Comparison of ENCODE assay signal across 21 cellular contexts in the genomic region with DNA sequence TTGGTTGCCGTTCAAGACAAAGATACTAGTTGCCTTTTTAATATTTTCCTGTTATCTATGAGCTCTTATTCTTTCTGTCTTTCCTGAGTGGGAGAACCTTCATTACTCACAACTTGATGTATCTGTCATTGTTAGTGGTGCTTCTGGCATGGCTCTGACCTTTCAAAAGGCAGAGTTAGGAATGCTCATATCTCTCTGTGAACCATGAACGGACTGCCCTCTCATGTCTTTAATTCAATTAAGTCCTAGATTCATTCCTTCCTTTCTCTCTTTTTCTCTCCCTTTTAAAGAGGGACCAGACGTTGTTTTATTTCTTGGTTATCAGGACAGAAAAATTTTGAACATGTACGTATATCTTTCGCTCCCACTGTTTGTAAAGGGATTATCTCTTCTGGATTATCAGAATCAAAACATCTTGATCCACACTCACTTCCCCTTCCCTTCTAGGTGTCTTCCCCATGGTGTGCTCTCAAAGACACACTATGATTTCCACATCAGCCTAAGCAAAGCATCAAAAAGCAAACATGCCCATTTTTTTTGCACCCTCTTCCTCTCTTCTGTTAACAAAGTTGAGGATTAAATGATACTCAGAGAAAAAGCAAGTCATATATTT.
DNase-seq lines count a peak whose midpoint lies in the region; FAIRE-seq and TF ChIP-seq lines count a peak whose summit lies in the region.
"Had no signal": no experiment of that assay in that cellular context is flagged by ENCODE, and none has a peak within 500 bp of the region (broad histone marks: within the 10 kb centered on the region; RNA-seq: fewer than 3 reads in every experiment).

No MANE protein-coding gene starts in this region.

- in situ Hi-C loops in brain microvascular endothelial cell (cut with HindIII; ENCODE audit: low pct_ligation_motif_present, low sequenced_read_pairs) = no loop called here

- H3K36me3 Mint-ChIP-seq in IgD-negative memory B cell (no peaks in the 10 kb centered on the region), nephron (ENCODE audit: low read depth) (no peaks in the 10 kb centered on the region)
- H3K36me3 Mint-ChIP-seq: T-cell had no signal

- peak overlapping the region in 2 of 4 donors; percentile 4 to 43 for H3K4me3 Mint-ChIP-seq in IgD-negative memory B cell
- no peak overlapping the region for H3K4me3 Mint-ChIP-seq in nephron
- H3K4me3 Mint-ChIP-seq: activated CD4-positive, alpha-beta T cell treated with anti-CD3 and anti-CD28 coated beads, Interleukin-2, amount 10 ng/mL, durations not matched to agents 24 days and 14 days; T-cell had no signal

- H3K27me3 Mint-ChIP-seq in IgD-negative memory B cell (no peaks in the 10 kb centered on the region), nephron (ENCODE audit: low read depth) (no peaks in the 10 kb centered on the region)
- H3K27me3 Mint-ChIP-seq: activated CD4-positive, alpha-beta T cell treated with anti-CD3 and anti-CD28 coated beads, Interleukin-2, amount 10 ng/mL, durations not matched to agents 24 days and 14 days; T-cell had no signal

- DNase-seq in D721Med (ENCODE audit: insufficient read length, low spot score) = no peak
- no peak for DNase-seq in brain microvascular endothelial cell
- no peak for DNase-seq in NCI-H526 treated with DMSO at 0.1 percent for 48 hours (lab: John Stamatoyannopoulos, UW)
- DNase-seq in germinal center (ENCODE audit: low spot score) = no peak
- no peak for DNase-seq in NCI-H345 treated with DMSO at 0.1 percent for 48 hours (lab: John Stamatoyannopoulos, UW; ENCODE audit: unreplicated experiment)
- DNase-seq: activated CD4-positive, alpha-beta T cell treated with anti-CD3 and anti-CD28 coated beads, Interleukin-2, amount 10 ng/mL, durations not matched to agents 24 days and 14 days; activated effector memory CD4-positive, alpha-beta T cell treated with Interleukin-2 at 50 U/mL for 16 hours; caudate nucleus; DND-41; NCI-H1105; NCI-H2081 treated with DMSO at 0.1 percent for 48 hours; psoas muscle; stimulated activated CD4-positive, alpha-beta T cell treated with anti-CD3 and anti-CD28 coated beads, Interleukin-2, amount 100 ng/mL, for 48 hours; stimulated activated naive CD8-positive, alpha-beta T cell treated with anti-CD3 and anti-CD28 coated beads, Interleukin-15, Interleukin-2, amounts not matched to agents 100 U/mL and 50 U/mL, for 24 hours; T-cell; transverse colon had no signal

- H3K36me3 ChIP-seq in brain microvascular endothelial cell (replicated peaks) = no peaks in the 10 kb centered on the region
- H3K36me3 ChIP-seq: transverse colon had no signal

- no peaks in the 10 kb centered on the region for H3K27me3 ChIP-seq in brain microvascular endothelial cell (replicated peaks)
- H3K27me3 ChIP-seq: transverse colon had no signal

- H3K4me3 ChIP-seq in brain microvascular endothelial cell (ENCODE audit: low read depth, low read length) = no peak overlapping the region
- H3K4me3 ChIP-seq: psoas muscle, skin epidermis, transverse colon had no signal

- H3K4me1 Mint-ChIP-seq in IgD-negative memory B cell = peaks cover 56 to 79% (median 57%) of the 10 kb centered on the region in 3 donors
- H3K4me1 Mint-ChIP-seq in nephron = peaks cover 72% of the 10 kb centered on the region

- H3K27ac ChIP-seq in brain microvascular endothelial cell = peak overlapping the region; percentile 16
- H3K27ac ChIP-seq: psoas muscle, skin epidermis had no signal

- TF ChIP-seq CTCF in D721Med (IDR thresholded peaks at IDR 0.05; ENCODE audit: insufficient read depth, missing control alignments) = no peak
- no peak for TF ChIP-seq CTCF in brain microvascular endothelial cell (IDR thresholded peaks at IDR 0.05; ENCODE audit: low read depth, low read length, missing control alignments)
- no peak for TF ChIP-seq CTCF in nephron (IDR thresholded peaks at IDR 0.05; ENCODE audit: unreplicated experiment in 3 of 3)

- H3K9me3 Mint-ChIP-seq in IgD-negative memory B cell (no peaks in the 10 kb centered on the region), nephron (no peaks in the 10 kb centered on the region)
- H3K9me3 Mint-ChIP-seq: activated CD4-positive, alpha-beta T cell treated with anti-CD3 and anti-CD28 coated beads, Interleukin-2, amount 10 ng/mL, durations not matched to agents 24 days and 14 days; T-cell had no signal

- peak; percentile 93 for FAIRE-seq in D721Med (lab: Jason Lieb, UNC)
- FAIRE-seq: frontal cortex, HTR-8/SVneo had no signal

- H3K27ac Mint-ChIP-seq in IgD-negative memory B cell (peak overlapping the region in 2 of 3 donors; percentile 0 to 9), nephron (peak overlapping the region; percentile 0 to 36 (median 20))
- H3K27ac Mint-ChIP-seq: activated CD4-positive, alpha-beta T cell treated with anti-CD3 and anti-CD28 coated beads, Interleukin-2, amount 10 ng/mL, durations not matched to agents 24 days and 14 days; T-cell had no signal
